ENCODE assay signal across 11 cellular contexts in genomic region chr13:114140909-114141255, GRCh38. TPM values are rescaled to one million over a fixed set of nuclear protein-coding genes. Genes with fewer than 3 reads are reported as not detected.
DNase-seq lines count a peak whose midpoint lies in the region; ATAC-seq and TF ChIP-seq lines count a peak whose summit lies in the region.
"Had no signal": no experiment of that assay in that cellular context is flagged by ENCODE, and none has a peak within 500 bp of the region (broad histone marks: within the 10 kb centered on the region; RNA-seq: fewer than 3 reads in every experiment).

No MANE protein-coding gene starts in this region.

- H3K79me1 ChIP-seq in H9 (ENCODE audit: insufficient read depth, low read depth, low read length, poor library complexity, severe bottlenecking) = no peaks in the 10 kb centered on the region

- no peak overlapping the region for H3K4me2 ChIP-seq in H9 (ENCODE audit: insufficient read depth, insufficient read length, low read length)

- no CpG with 5 or more reads among the region's 10 CpGs for WGBS in H9 (ENCODE audit: extremely low coverage, insufficient read length, low lambda C conversion rate)

- H3K4me1 ChIP-seq in H9 (ENCODE audit: insufficient read depth, low read length) = no peaks in the 10 kb centered on the region; the same call in 1 of the 2 replicates
- H3K4me1 ChIP-seq in mucosa of descending colon (ENCODE audit: low read depth) = peaks cover 24% of the 10 kb centered on the region

- ATAC-seq in mucosa of descending colon (peak; percentile 24), HG02678 (IDR thresholded peaks at IDR 0.05; ENCODE audit: unreplicated experiment) (no peak)

- H4K20me1 ChIP-seq in H9 (ENCODE audit: control insufficient read depth, insufficient read depth, insufficient read length) = no peaks in the 10 kb centered on the region

- no peak overlapping the region for H3K4me3 Mint-ChIP-seq in H9
- no peak overlapping the region for H3K4me3 Mint-ChIP-seq in activated CD4-positive, alpha-beta memory T cell treated with anti-CD3 and anti-CD28 coated beads, Interleukin-2, amount 10 ng/mL, durations not matched to agents 7 days and 5 days
- H3K4me3 Mint-ChIP-seq: nephron progenitor cell; T-helper 1 cell treated with Interleukin-12 subunit alpha and Interleukin-12 subunit beta and Interleukin-4 antibody, amounts not matched to agents 30 μg/mL and 1 μg/mL, for 36 hours had no signal

- H3K79me2 ChIP-seq in H9 (ENCODE audit: insufficient read depth, low read length) = no peaks in the 10 kb centered on the region

- intact Hi-C loops in mucosa of descending colon (cut with DNase I, micrococcal nuclease) = no loop called here

- H3K18ac ChIP-seq in H9 (ENCODE audit: insufficient read length, low read depth, low read length) = no peak overlapping the region

- no peak overlapping the region for H4K91ac ChIP-seq in H9 (ENCODE audit: insufficient read length, low read depth, low read length)

- H3K14ac ChIP-seq in H9 (ENCODE audit: insufficient read depth, low read length) = no peak overlapping the region

- H3K9me3 ChIP-seq in H9 (ENCODE audit: control insufficient read depth, low read depth, low read length) = no peaks in the 10 kb centered on the region
- no peaks in the 10 kb centered on the region for H3K9me3 ChIP-seq in mucosa of descending colon

- no peak overlapping the region for H3T11ph ChIP-seq in H9 (ENCODE audit: low read length)

- no peak overlapping the region for H3K4me3 ChIP-seq in mucosa of descending colon

- no peak overlapping the region for H2BK20ac ChIP-seq in H9 (ENCODE audit: low read depth, low read length, poor library complexity, severe bottlenecking)

- no peaks in the 10 kb centered on the region for H3K23me2 ChIP-seq in H9 (ENCODE audit: insufficient read length, low read depth, low read length, poor library complexity, severe bottlenecking)

- no peak overlapping the region for H3K4ac ChIP-seq in H9 (ENCODE audit: low read depth, low read length)

- no peak overlapping the region for H3K27ac Mint-ChIP-seq in H9
- H3K27ac Mint-ChIP-seq in activated CD4-positive, alpha-beta memory T cell treated with anti-CD3 and anti-CD28 coated beads, Interleukin-2, amount 10 ng/mL, durations not matched to agents 7 days and 5 days = no peak overlapping the region
- H3K27ac Mint-ChIP-seq: nephron progenitor cell; T-helper 1 cell treated with Interleukin-12 subunit alpha and Interleukin-12 subunit beta and Interleukin-4 antibody, amounts not matched to agents 30 μg/mL and 1 μg/mL, for 36 hours had no signal

- no peaks in the 10 kb centered on the region for H3K27me3 ChIP-seq in H9 (ENCODE audit: insufficient read depth, low read length)

- H3K36me3 ChIP-seq in mucosa of descending colon (ENCODE audit: low read depth) = no peaks in the 10 kb centered on the region

- no peak overlapping the region for H2AFZ ChIP-seq in H9 (ENCODE audit: low read length)

- H2BK15ac ChIP-seq in H9 (ENCODE audit: low read depth, low read length) = no peak overlapping the region

- peaks cover 0 to 6% (median 0%) of the 10 kb centered on the region in 3 experiments; a peak in 3 of 7 replicates for H3K36me3 Mint-ChIP-seq in H9 (ENCODE audit: insufficient read depth in 1 of 3, low read depth in 3 of 3)
- H3K36me3 Mint-ChIP-seq in activated CD4-positive, alpha-beta memory T cell treated with anti-CD3 and anti-CD28 coated beads, Interleukin-2, amount 10 ng/mL, durations not matched to agents 7 days and 5 days (ENCODE audit: low read depth) = peaks cover 8% of the 10 kb centered on the region

- no peak overlapping the region for H4K8ac ChIP-seq in H9 (replicated peaks; ENCODE audit: insufficient read length, low read depth, low read length)

- no peak overlapping the region for H2AK5ac ChIP-seq in H9 (ENCODE audit: insufficient read length, low read length)

- no peak overlapping the region for H2BK12ac ChIP-seq in H9 (ENCODE audit: insufficient read length, low read depth, low read length)

- H3K9ac ChIP-seq in H9 (ENCODE audit: extremely low read depth, insufficient read length, low read length) = no peak overlapping the region

- peaks cover 4 to 5% of the 10 kb centered on the region in 2 experiments; a peak in 2 of 4 replicates for H3K4me1 Mint-ChIP-seq in H9
- H3K4me1 Mint-ChIP-seq in activated CD4-positive, alpha-beta memory T cell treated with anti-CD3 and anti-CD28 coated beads, Interleukin-2, amount 10 ng/mL, durations not matched to agents 7 days and 5 days = peaks cover 23% of the 10 kb centered on the region

- H3K56ac ChIP-seq in H9 (ENCODE audit: insufficient read length, low read depth, low read length) = no peak overlapping the region

- DNase-seq in DMS79 (lab: John Stamatoyannopoulos, UW) (peak; percentile 70), DMS79 treated with DMSO at 0.1 percent for 48 hours (lab: John Stamatoyannopoulos, UW) (no peak), H9 (no peak), mucosa of descending colon (peak in 2 of 3 donors; percentile 38 to 64), DMS 273 treated with DMSO at 0.1 percent for 48 hours (lab: John Stamatoyannopoulos, UW) (no peak), NCI-H2196 treated with DMSO at 0.1 percent for 48 hours (lab: John Stamatoyannopoulos, UW; ENCODE audit: unreplicated experiment) (no peak)
- DNase-seq in activated CD4-positive, alpha-beta memory T cell treated with anti-CD3 and anti-CD28 coated beads, Interleukin-2, amount 10 ng/mL, durations not matched to agents 7 days and 5 days = peak; percentile 67
- DNase-seq: nephron progenitor cell had no signal

- H3K9me3 Mint-ChIP-seq in H9 = peaks cover 4% of the 10 kb centered on the region in 2 experiments; a peak in 3 of 5 replicates
- H3K9me3 Mint-ChIP-seq in activated CD4-positive, alpha-beta memory T cell treated with anti-CD3 and anti-CD28 coated beads, Interleukin-2, amount 10 ng/mL, durations not matched to agents 7 days and 5 days = peaks cover 2% of the 10 kb centered on the region
- H3K9me3 Mint-ChIP-seq: nephron progenitor cell had no signal

- H2BK120ac ChIP-seq in H9 (ENCODE audit: low read depth, low read length, poor library complexity, severe bottlenecking) = no peak overlapping the region

- H3K23ac ChIP-seq in H9 (ENCODE audit: insufficient read length, low read depth, low read length) = no peak overlapping the region

- POLR2A ChIA-PET in activated CD4-positive, alpha-beta memory T cell treated with anti-CD3 and anti-CD28 coated beads, Interleukin-2, amount 10 ng/mL, durations not matched to agents 7 days and 5 days (lab: Charles Lee) = interaction anchor here (0.8 to 2.0 kb wide), 14 partner anchors 7 to 174 kb away, joined by 3 to 81 read pairs (median 6); partner anchors contain the start of genes RASA3 and UPF3A

- H4K5ac ChIP-seq in H9 (ENCODE audit: insufficient read length, low read depth, low read length) = no peak overlapping the region

- TF ChIP-seq CTCF in H9 (conservative IDR thresholded peaks at IDR 0.05) = no peak
- no peak for TF ChIP-seq CTCF in mucosa of descending colon (IDR thresholded peaks at IDR 0.05)

- peak overlapping the region; percentile 6 for H2BK5ac ChIP-seq in H9 (ENCODE audit: insufficient read length, low read length)

- CTCF ChIA-PET in activated CD4-positive, alpha-beta memory T cell treated with anti-CD3 and anti-CD28 coated beads, Interleukin-2, amount 10 ng/mL, durations not matched to agents 7 days and 5 days (lab: Charles Lee) = interaction anchor here (0.8 to 1.5 kb wide), 7 partner anchors 8 to 86 kb away, joined by 3 to 6 read pairs (median 5); no protein-coding TSS in a partner anchor

- no peaks in the 10 kb centered on the region; the same call in 1 of the 2 replicates for H3K27me3 Mint-ChIP-seq in H9 (ENCODE audit: low read depth)
- peaks cover 5% of the 10 kb centered on the region for H3K27me3 Mint-ChIP-seq in activated CD4-positive, alpha-beta memory T cell treated with anti-CD3 and anti-CD28 coated beads, Interleukin-2, amount 10 ng/mL, durations not matched to agents 7 days and 5 days

- no peak overlapping the region for H3K27ac ChIP-seq in H9 (ENCODE audit: insufficient read length, low read depth, low read length)

RNA-seq across cellular contexts. Expression of gene RASA3, which starts 8.5 kb away (rescaled TPM):
- 11.7 and 12.3 TPM in 2 replicates for total RNA-seq in H9 (2021)
- total RNA-seq in activated CD4-positive, alpha-beta memory T cell treated with anti-CD3 and anti-CD28 coated beads, Interleukin-2, amount 10 ng/mL, durations not matched to agents 7 days and 5 days = 10 to 100 TPM; 97.2 to 99.3 TPM
- 10 to 100 TPM in 1 of 3 donors, 1 to 10 TPM in 2; 7.9 to 19.0 (median 8.4) TPM for total RNA-seq in mucosa of descending colon

RNA-seq across cellular contexts. Expression of gene CFAP97D2, which starts 38.2 kb away (rescaled TPM):
- total RNA-seq in H9 (2021) (not detected in 2 replicates), mucosa of descending colon (not detected)
- total RNA-seq in activated CD4-positive, alpha-beta memory T cell treated with anti-CD3 and anti-CD28 coated beads, Interleukin-2, amount 10 ng/mL, durations not matched to agents 7 days and 5 days = not detected
- total RNA-seq: A172 had no signal

Comparison
In these comparisons a context has a peak if more than half of its experiments do, and no peak if none do; other contexts are left out.
1. DNase-seq: peak in DMS79 (single experiment), activated CD4-positive, alpha-beta memory T cell treated with anti-CD3 and anti-CD28 coated beads, Interleukin-2, amount 10 ng/mL, durations not matched to agents 7 days and 5 days (single experiment) and mucosa of descending colon (2 of 3); none in DMS79 treated with DMSO at 0.1 percent for 48 hours (single experiment), H9 (single experiment), DMS 273 treated with DMSO at 0.1 percent for 48 hours (single experiment) and NCI-H2196 treated with DMSO at 0.1 percent for 48 hours (single experiment).